In genomic region chr9:97978706-97979105, GRCh38 we compare ENCODE assay signal across 24 cellular contexts. TPM values are rescaled to one million over a fixed set of nuclear protein-coding genes. Genes with fewer than 3 reads are reported as not detected.
A peak's percentile ranks its signal among the peaks of the same experiment; 100 is the strongest.
DNase-seq lines count a peak whose midpoint lies in the region.
"Had no signal": no experiment of that assay in that cellular context is flagged by ENCODE, and none has a peak within 500 bp of the region (broad histone marks: within the 10 kb centered on the region; RNA-seq: fewer than 3 reads in every experiment).

No MANE protein-coding gene starts in this region.

- DNase-seq in G401 (ENCODE audit: low spot score) (peak; percentile 99), NCI-H524 (lab: John Stamatoyannopoulos, UW) (peak; percentile 99 to 100), cerebellar cortex (ENCODE audit: low spot score) (peak; percentile 99), pons (ENCODE audit: low spot score) (peak; percentile 45), NCI-H1417 treated with DMSO at 0.1 percent for 48 hours (lab: John Stamatoyannopoulos, UW) (no peak), COLO829 (ENCODE audit: low spot score) (no peak)
- DNase-seq in effector CD4-positive, alpha-beta T cell: no peak
- DNase-seq: activated CD4-positive, alpha-beta T cell treated with anti-CD3 and anti-CD28 coated beads, Interleukin-2, amount 50 U/mL, for 48 hours; activated effector memory CD4-positive, alpha-beta T cell treated with Interleukin-2 at 50 U/mL for 16 hours; adrenal gland; DMS79; KG1; mucosa of descending colon; NCI-H187 treated with DMSO at 0.1 percent for 48 hours; psoas muscle had no signal

- in situ Hi-C loops in G401 (cut with HindIII; ENCODE audit: low sequenced_read_pairs): no loop called here

RNA-seq across cellular contexts. Expression of gene ANP32B, which starts 4.4 kb away (rescaled TPM):
- 8.4 and 10.2 TPM in 2 replicates for total RNA-seq in G401 (2014; rRNA removed; shearing (Covaris generic))

RNA-seq across cellular contexts. Expression of gene HEMGN, which starts 40.7 kb away (rescaled TPM):
- not detected in 2 replicates for total RNA-seq in G401 (2014; rRNA removed; shearing (Covaris generic))
- total RNA-seq: breast epithelium, epithelial cell of proximal tubule, fibroblast of villous mesenchyme, hepatocyte, HT1080, mucosa of descending colon, NCI-H460, RPMI7951, SK-MEL-5, suprapubic skin had no signal

RNA-seq across cellular contexts. Expression of gene TRMO, which starts 56.4 kb away (rescaled TPM):
- total RNA-seq in G401 (2014; rRNA removed; shearing (Covaris generic)): 15.1 and 15.6 TPM in 2 replicates

Comparison
In these comparisons a context has a peak if more than half of its experiments do, and no peak if none do; other contexts are left out.
1. DNase-seq: peak in G401 (single experiment), NCI-H524 (2 of 2), cerebellar cortex (single experiment) and pons (single experiment); none in NCI-H1417 treated with DMSO at 0.1 percent for 48 hours (single experiment), COLO829 (single experiment) and effector CD4-positive, alpha-beta T cell (single experiment).